8 cellular contexts compared by ENCODE assay signal in the genomic region with DNA sequence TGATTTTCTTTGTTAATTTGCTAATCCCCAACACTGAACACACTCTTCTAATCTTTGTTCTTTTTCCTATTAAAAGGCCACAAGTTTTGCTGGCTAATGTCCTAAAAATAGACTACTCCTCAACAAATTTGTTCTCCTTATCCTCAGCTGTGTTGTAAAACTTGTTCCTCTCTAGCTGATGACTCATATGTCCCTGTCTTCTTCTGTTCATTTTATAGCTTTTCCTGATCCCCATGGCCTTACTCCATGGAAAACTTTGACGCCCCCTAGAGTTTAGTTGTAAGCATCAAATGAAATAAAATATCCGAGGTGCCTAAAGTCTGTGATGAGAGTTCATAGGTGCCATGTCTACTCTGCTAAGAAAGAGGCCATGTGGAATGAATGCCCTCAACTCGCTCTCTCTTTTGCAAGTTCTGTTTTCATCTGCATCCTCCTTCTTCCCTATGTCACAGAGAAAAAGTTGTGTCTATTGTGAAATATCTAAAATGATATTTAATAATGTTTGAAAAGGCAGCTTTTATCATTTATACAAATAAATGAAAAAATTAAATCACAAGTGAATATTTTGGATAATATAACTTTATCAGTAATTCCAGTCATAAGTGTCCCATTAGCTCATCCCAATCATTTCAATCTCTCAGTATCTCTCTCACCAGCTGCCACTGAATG.
A peak's percentile ranks its signal among the peaks of the same experiment; 100 is the strongest.
DNase-seq lines count a peak whose midpoint lies in the region; TF ChIP-seq lines count a peak whose summit lies in the region.

No MANE protein-coding gene starts in this region.

- DNase-seq in EH (ENCODE audit: low read depth) (peak; percentile 65), NCI-H226 (peak; percentile 56), epithelial cell of esophagus (ENCODE audit: low read depth) (peak; percentile 87), osteocyte (ENCODE audit: extremely low spot score, unreplicated experiment) (no peak), GM19240 (ENCODE audit: insufficient read length, low spot score) (no peak), nucleus accumbens (lab: John Stamatoyannopoulos, UW) (no peak), NCI-H2029 (lab: John Stamatoyannopoulos, UW) (no peak)
- DNase-seq in stimulated activated CD4-positive, alpha-beta T cell treated with anti-CD3 and anti-CD28 coated beads, Interleukin-15, amount 100 ng/mL, for 24 hours, result no peak

- H3K9me3 Mint-ChIP-seq in osteocyte (ENCODE audit: unreplicated experiment), result no peaks in the 10 kb centered on the region

- no peaks in the 10 kb centered on the region for H3K36me3 Mint-ChIP-seq in osteocyte (ENCODE audit: unreplicated experiment)

- H3K4me1 Mint-ChIP-seq in osteocyte (ENCODE audit: unreplicated experiment), result peaks cover 4% of the 10 kb centered on the region

- no peak overlapping the region for H3K4me3 Mint-ChIP-seq in osteocyte (ENCODE audit: unreplicated experiment)

- no peak overlapping the region for H3K4me3 ChIP-seq in epithelial cell of esophagus (ENCODE audit: low read length)

- H3K27ac Mint-ChIP-seq in osteocyte (ENCODE audit: unreplicated experiment), result no peak overlapping the region

- TF ChIP-seq CTCF in epithelial cell of esophagus (IDR thresholded peaks at IDR 0.05; ENCODE audit: insufficient read depth, low read depth, low read length, missing control alignments) (peak; percentile 52), osteocyte (IDR thresholded peaks at IDR 0.05) (peak; percentile 38)

- no peaks in the 10 kb centered on the region for H3K27me3 Mint-ChIP-seq in osteocyte (ENCODE audit: unreplicated experiment)

Comparison
In these comparisons a context has a peak if more than half of its experiments do, and no peak if none do; other contexts are left out.
1. DNase-seq: peak in EH (single experiment), NCI-H226 (single experiment) and epithelial cell of esophagus (single experiment); none in osteocyte (single experiment), stimulated activated CD4-positive, alpha-beta T cell treated with anti-CD3 and anti-CD28 coated beads, Interleukin-15, amount 100 ng/mL, for 24 hours (single experiment), GM19240 (single experiment), nucleus accumbens (0 of 56) and NCI-H2029 (single experiment).